23 cellular contexts compared by ENCODE assay signal in genomic region chr13:92802776-92803175, GRCh38.
"Had no signal": no experiment of that assay in that cellular context is flagged by ENCODE, and none has a peak within 500 bp of the region (broad histone marks: within the 10 kb centered on the region; RNA-seq: fewer than 3 reads in every experiment).

No MANE protein-coding gene starts in this region.

- H3K4me1 Mint-ChIP-seq: memory B cell had no signal

- H3K4me3 Mint-ChIP-seq: activated CD4-positive, alpha-beta T cell treated with anti-CD3 and anti-CD28 coated beads, Interleukin-2, amount 10 ng/mL, durations not matched to agents 7 days and 5 days; activated CD8-positive, alpha-beta memory T cell treated with anti-CD3 and anti-CD28 coated beads, Interleukin-2, amount 10 ng/mL, durations not matched to agents 7 days and 5 days; activated CD8-positive, alpha-beta T cell treated with anti-CD3 and anti-CD28 coated beads for 36 hours; activated naive CD4-positive, alpha-beta T cell treated with anti-CD3 and anti-CD28 coated beads, Interleukin-2, amount 10 ng/mL, durations not matched to agents 7 days and 5 days; memory B cell; nephron; stimulated activated effector memory CD8-positive, alpha-beta T cell treated with anti-CD3 and anti-CD28 coated beads, Interleukin-12 subunit alpha, Interleukin-12 subunit beta, amount 100 ng/mL, for 72 hours; stimulated activated naive CD8-positive, alpha-beta T cell treated with anti-CD3 and anti-CD28 coated beads, Interleukin-15, amount 100 ng/mL, for 72 hours; T-helper 2 cell treated with Interferon-gamma antibody and Interleukin-4, amounts not matched to agents 5 μg/mL and 100 μg/mL, for 36 hours had no signal

- H3K27ac Mint-ChIP-seq: activated CD4-positive, alpha-beta T cell treated with anti-CD3 and anti-CD28 coated beads, Interleukin-2, amount 10 ng/mL, durations not matched to agents 7 days and 5 days; activated CD8-positive, alpha-beta memory T cell treated with anti-CD3 and anti-CD28 coated beads, Interleukin-2, amount 10 ng/mL, durations not matched to agents 7 days and 5 days; activated CD8-positive, alpha-beta T cell treated with anti-CD3 and anti-CD28 coated beads for 36 hours; activated naive CD4-positive, alpha-beta T cell treated with anti-CD3 and anti-CD28 coated beads, Interleukin-2, amount 10 ng/mL, durations not matched to agents 7 days and 5 days; memory B cell; nephron; stimulated activated effector memory CD8-positive, alpha-beta T cell treated with anti-CD3 and anti-CD28 coated beads, Interleukin-12 subunit alpha, Interleukin-12 subunit beta, amount 100 ng/mL, for 72 hours; stimulated activated naive CD8-positive, alpha-beta T cell treated with anti-CD3 and anti-CD28 coated beads, Interleukin-15, amount 100 ng/mL, for 72 hours; T-helper 2 cell treated with Interferon-gamma antibody and Interleukin-4, amounts not matched to agents 5 μg/mL and 100 μg/mL, for 36 hours had no signal

- H3K9me3 Mint-ChIP-seq: activated CD4-positive, alpha-beta T cell treated with anti-CD3 and anti-CD28 coated beads, Interleukin-2, amount 10 ng/mL, durations not matched to agents 7 days and 5 days; activated CD8-positive, alpha-beta T cell treated with anti-CD3 and anti-CD28 coated beads for 36 hours; stimulated activated naive CD8-positive, alpha-beta T cell treated with anti-CD3 and anti-CD28 coated beads, Interleukin-15, amount 100 ng/mL, for 72 hours; T-helper 2 cell treated with Interferon-gamma antibody and Interleukin-4, amounts not matched to agents 5 μg/mL and 100 μg/mL, for 36 hours had no signal

- H3K36me3 Mint-ChIP-seq: activated CD8-positive, alpha-beta memory T cell treated with anti-CD3 and anti-CD28 coated beads, Interleukin-2, amount 10 ng/mL, durations not matched to agents 7 days and 5 days; activated naive CD4-positive, alpha-beta T cell treated with anti-CD3 and anti-CD28 coated beads, Interleukin-2, amount 10 ng/mL, durations not matched to agents 7 days and 5 days; memory B cell; stimulated activated effector memory CD8-positive, alpha-beta T cell treated with anti-CD3 and anti-CD28 coated beads, Interleukin-12 subunit alpha, Interleukin-12 subunit beta, amount 100 ng/mL, for 72 hours had no signal

- DNase-seq: activated CD4-positive, alpha-beta T cell treated with anti-CD3 and anti-CD28 coated beads, Interleukin-2, amount 10 ng/mL, durations not matched to agents 7 days and 5 days; activated CD8-positive, alpha-beta memory T cell treated with anti-CD3 and anti-CD28 coated beads, Interleukin-2, amount 10 ng/mL, durations not matched to agents 7 days and 5 days; activated CD8-positive, alpha-beta T cell treated with anti-CD3 and anti-CD28 coated beads for 36 hours; activated effector memory CD4-positive, alpha-beta T cell treated with anti-CD3 and anti-CD28 coated beads, Interleukin-2, amount 50 U/mL, for 16 hours; activated naive CD4-positive, alpha-beta T cell treated with anti-CD3 and anti-CD28 coated beads, Interleukin-2, amount 10 ng/mL, durations not matched to agents 7 days and 5 days; activated T-cell treated with anti-CD3 and anti-CD28 coated beads for 4 hours; amygdala; body of pancreas; foreskin melanocyte; glutamatergic neuron; hippocampal formation; left cardiac atrium; pancreas; right lobe of liver; small intestine; stimulated activated CD4-positive, alpha-beta T cell treated with anti-CD3 and anti-CD28 coated beads, Interleukin-2, amount 100 ng/mL, for 24 hours; stimulated activated naive CD8-positive, alpha-beta T cell treated with anti-CD3 and anti-CD28 coated beads, Interleukin-15, amount 100 ng/mL, for 72 hours; tibial artery had no signal

- ATAC-seq: activated CD4-positive, CD25-positive, alpha-beta regulatory T cell treated with anti-CD3 and anti-CD28 coated beads, Interleukin-2, amount 50 U/mL, for 24 hours; activated CD8-positive, alpha-beta memory T cell treated with anti-CD3 and anti-CD28 coated beads, Interleukin-2, amount 10 ng/mL, durations not matched to agents 7 days and 5 days; activated CD8-positive, alpha-beta T cell treated with anti-CD3 and anti-CD28 coated beads for 36 hours; body of pancreas; left cardiac atrium; right lobe of liver; stimulated activated effector memory CD8-positive, alpha-beta T cell treated with anti-CD3 and anti-CD28 coated beads, Interleukin-12 subunit alpha, Interleukin-12 subunit beta, amount 100 ng/mL, for 72 hours; stimulated activated naive CD8-positive, alpha-beta T cell treated with anti-CD3 and anti-CD28 coated beads, Interleukin-15, amount 100 ng/mL, for 72 hours had no signal

- H3K27me3 Mint-ChIP-seq: activated CD4-positive, alpha-beta T cell treated with anti-CD3 and anti-CD28 coated beads, Interleukin-2, amount 10 ng/mL, durations not matched to agents 7 days and 5 days; activated CD8-positive, alpha-beta memory T cell treated with anti-CD3 and anti-CD28 coated beads, Interleukin-2, amount 10 ng/mL, durations not matched to agents 7 days and 5 days; activated CD8-positive, alpha-beta T cell treated with anti-CD3 and anti-CD28 coated beads for 36 hours; activated naive CD4-positive, alpha-beta T cell treated with anti-CD3 and anti-CD28 coated beads, Interleukin-2, amount 10 ng/mL, durations not matched to agents 7 days and 5 days; memory B cell; stimulated activated naive CD8-positive, alpha-beta T cell treated with anti-CD3 and anti-CD28 coated beads, Interleukin-15, amount 100 ng/mL, for 72 hours had no signal
